Comparison of ENCODE assay signal across 1 cellular context in genomic region chr7:1489336-1489735, GRCh38.
TF ChIP-seq lines count a peak whose summit lies in the region.

No MANE protein-coding gene starts in this region.

TF ChIP-seq in HepG2, 621 proteins besides CTCF, POLR2A, EP300 and RAD21:
- TF ChIP-seq ATF2 (CRISPR knock-in tag; IDR thresholded peaks at IDR 0.05) (no peak), ZNF703 (CRISPR knock-in tag; IDR thresholded peaks at IDR 0.05; ENCODE audit: borderline replicate concordance) (no peak), ZNF234 (CRISPR knock-in tag; conservative IDR thresholded peaks at IDR 0.05) (no peak), AGO2 (optimal IDR thresholded peaks at IDR 0.05; ENCODE audit: low read depth, low read length) (peak; percentile 6), SALL2 (CRISPR knock-in tag; IDR thresholded peaks at IDR 0.05) (no peak), EZH2 (conservative IDR thresholded peaks at IDR 0.05; ENCODE audit: low read depth, low read length) (no peak)
